Comparison of ENCODE assay signal across 1 cellular context in the genomic region with DNA sequence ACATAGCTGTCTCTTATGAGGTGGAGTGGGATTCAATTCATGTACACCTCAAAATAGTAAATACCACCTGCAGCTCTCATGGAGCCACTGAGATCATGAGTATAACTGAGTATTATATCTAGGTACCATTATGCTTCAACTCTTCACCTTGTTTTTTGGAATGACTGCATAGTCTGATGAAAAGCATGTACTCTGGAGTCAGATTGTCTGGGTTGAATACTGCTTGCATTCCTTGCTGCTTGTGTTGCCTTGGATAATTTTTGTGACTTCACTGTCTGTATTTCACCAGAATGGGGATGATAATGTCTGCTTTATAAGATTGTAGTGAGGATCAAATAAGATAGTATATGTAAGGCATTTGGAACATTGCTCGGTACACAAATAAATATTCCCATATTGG.
TF ChIP-seq lines count a peak whose summit lies in the region.

No MANE protein-coding gene starts in this region.

TF ChIP-seq in GM12878, 131 proteins besides CTCF, POLR2A, EP300 and RAD21 (continued from another document):
- TF ChIP-seq RCOR1 (conservative IDR thresholded peaks at IDR 0.05; ENCODE audit: low read depth, low read length) (no peak), NR2C1 (IDR thresholded peaks at IDR 0.05) (no peak), TAF1 (IDR thresholded peaks at IDR 0.05; ENCODE audit: borderline replicate concordance, low read depth, low read length) (no peak), GATAD2B (conservative IDR thresholded peaks at IDR 0.05; ENCODE audit: low read depth) (no peak), RAD51 (IDR thresholded peaks at IDR 0.05) (no peak), BMI1 (IDR thresholded peaks at IDR 0.05; ENCODE audit: borderline replicate concordance) (no peak), RUNX3 (IDR thresholded peaks at IDR 0.05; ENCODE audit: low read length) (no peak), SREBF1 (IDR thresholded peaks at IDR 0.05; ENCODE audit: low read length) (no peak), ZNF207 (IDR thresholded peaks at IDR 0.05; ENCODE audit: borderline replicate concordance) (no peak), RFX5 (IDR thresholded peaks at IDR 0.05; ENCODE audit: low read depth, low read length) (no peak), EZH2 (IDR thresholded peaks at IDR 0.05; ENCODE audit: borderline replicate concordance, control insufficient read depth, low read depth, low read length) (no peak), PAX5 (IDR thresholded peaks at IDR 0.05; ENCODE audit: borderline replicate concordance, low read depth, low read length) (no peak), BACH1 (IDR thresholded peaks at IDR 0.05; ENCODE audit: borderline replicate concordance) (no peak)
- TF ChIP-seq, protein P1, sequence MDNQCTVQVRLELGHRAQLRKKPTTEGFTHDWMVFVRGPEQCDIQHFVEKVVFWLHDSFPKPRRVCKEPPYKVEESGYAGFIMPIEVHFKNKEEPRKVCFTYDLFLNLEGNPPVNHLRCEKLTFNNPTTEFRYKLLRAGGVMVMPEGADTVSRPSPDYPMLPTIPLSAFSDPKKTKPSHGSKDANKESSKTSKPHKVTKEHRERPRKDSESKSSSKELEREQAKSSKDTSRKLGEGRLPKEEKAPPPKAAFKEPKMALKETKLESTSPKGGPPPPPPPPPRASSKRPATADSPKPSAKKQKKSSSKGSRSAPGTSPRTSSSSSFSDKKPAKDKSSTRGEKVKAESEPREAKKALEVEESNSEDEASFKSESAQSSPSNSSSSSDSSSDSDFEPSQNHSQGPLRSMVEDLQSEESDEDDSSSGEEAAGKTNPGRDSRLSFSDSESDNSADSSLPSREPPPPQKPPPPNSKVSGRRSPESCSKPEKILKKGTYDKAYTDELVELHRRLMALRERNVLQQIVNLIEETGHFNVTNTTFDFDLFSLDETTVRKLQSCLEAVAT (IDR thresholded peaks at IDR 0.05): no peak
- TF ChIP-seq, protein P2, sequence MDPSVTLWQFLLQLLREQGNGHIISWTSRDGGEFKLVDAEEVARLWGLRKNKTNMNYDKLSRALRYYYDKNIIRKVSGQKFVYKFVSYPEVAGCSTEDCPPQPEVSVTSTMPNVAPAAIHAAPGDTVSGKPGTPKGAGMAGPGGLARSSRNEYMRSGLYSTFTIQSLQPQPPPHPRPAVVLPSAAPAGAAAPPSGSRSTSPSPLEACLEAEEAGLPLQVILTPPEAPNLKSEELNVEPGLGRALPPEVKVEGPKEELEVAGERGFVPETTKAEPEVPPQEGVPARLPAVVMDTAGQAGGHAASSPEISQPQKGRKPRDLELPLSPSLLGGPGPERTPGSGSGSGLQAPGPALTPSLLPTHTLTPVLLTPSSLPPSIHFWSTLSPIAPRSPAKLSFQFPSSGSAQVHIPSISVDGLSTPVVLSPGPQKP (IDR thresholded peaks at IDR 0.05; ENCODE audit: low read depth, low read length): no peak
- TF ChIP-seq, protein P3, sequence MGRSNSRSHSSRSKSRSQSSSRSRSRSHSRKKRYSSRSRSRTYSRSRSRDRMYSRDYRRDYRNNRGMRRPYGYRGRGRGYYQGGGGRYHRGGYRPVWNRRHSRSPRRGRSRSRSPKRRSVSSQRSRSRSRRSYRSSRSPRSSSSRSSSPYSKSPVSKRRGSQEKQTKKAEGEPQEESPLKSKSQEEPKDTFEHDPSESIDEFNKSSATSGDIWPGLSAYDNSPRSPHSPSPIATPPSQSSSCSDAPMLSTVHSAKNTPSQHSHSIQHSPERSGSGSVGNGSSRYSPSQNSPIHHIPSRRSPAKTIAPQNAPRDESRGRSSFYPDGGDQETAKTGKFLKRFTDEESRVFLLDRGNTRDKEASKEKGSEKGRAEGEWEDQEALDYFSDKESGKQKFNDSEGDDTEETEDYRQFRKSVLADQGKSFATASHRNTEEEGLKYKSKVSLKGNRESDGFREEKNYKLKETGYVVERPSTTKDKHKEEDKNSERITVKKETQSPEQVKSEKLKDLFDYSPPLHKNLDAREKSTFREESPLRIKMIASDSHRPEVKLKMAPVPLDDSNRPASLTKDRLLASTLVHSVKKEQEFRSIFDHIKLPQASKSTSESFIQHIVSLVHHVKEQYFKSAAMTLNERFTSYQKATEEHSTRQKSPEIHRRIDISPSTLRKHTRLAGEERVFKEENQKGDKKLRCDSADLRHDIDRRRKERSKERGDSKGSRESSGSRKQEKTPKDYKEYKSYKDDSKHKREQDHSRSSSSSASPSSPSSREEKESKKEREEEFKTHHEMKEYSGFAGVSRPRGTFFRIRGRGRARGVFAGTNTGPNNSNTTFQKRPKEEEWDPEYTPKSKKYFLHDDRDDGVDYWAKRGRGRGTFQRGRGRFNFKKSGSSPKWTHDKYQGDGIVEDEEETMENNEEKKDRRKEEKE (IDR thresholded peaks at IDR 0.05): no peak
- TF ChIP-seq, protein P4, sequence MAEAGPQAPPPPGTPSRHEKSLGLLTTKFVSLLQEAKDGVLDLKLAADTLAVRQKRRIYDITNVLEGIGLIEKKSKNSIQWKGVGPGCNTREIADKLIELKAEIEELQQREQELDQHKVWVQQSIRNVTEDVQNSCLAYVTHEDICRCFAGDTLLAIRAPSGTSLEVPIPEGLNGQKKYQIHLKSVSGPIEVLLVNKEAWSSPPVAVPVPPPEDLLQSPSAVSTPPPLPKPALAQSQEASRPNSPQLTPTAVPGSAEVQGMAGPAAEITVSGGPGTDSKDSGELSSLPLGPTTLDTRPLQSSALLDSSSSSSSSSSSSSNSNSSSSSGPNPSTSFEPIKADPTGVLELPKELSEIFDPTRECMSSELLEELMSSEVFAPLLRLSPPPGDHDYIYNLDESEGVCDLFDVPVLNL (IDR thresholded peaks at IDR 0.05; ENCODE audit: low read depth, low read length): no peak
